8 cellular contexts compared by ENCODE assay signal in the genomic region with DNA sequence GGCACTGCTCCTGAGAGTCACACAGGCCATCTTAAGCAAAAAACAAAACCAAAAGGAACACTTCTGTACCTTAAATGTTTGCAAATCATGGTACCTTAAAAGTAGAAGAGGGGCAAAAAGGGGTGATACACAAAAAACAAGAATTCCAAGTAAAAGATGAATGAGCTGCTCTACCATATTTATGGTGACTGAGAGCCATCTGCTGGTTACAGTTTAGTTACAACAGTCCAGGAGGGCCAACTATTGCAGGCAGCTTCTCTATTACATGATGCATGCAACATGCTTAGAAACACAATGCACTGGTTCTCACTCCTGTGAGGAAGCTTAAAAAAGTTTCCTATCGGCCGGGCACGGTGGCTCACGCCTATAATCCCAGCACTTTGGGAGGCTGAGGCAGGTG. TPM values are rescaled to one million over a fixed set of nuclear protein-coding genes. Genes with fewer than 3 reads are reported as not detected.
DNase-seq lines count a peak whose midpoint lies in the region; ATAC-seq, FAIRE-seq and TF ChIP-seq lines count a peak whose summit lies in the region.

No MANE protein-coding gene starts in this region.

- H3K9ac ChIP-seq in colonic mucosa (ENCODE audit: low read depth in 2 of 2, low read length in 2 of 2) = no peak overlapping the region

- no peak for FAIRE-seq in D721Med (lab: Jason Lieb, UNC)

- ATAC-seq in HG03135 (IDR thresholded peaks at IDR 0.05; ENCODE audit: unreplicated experiment) = no peak
- no peak for ATAC-seq in stimulated activated effector memory CD8-positive, alpha-beta T cell treated with anti-CD3 and anti-CD28 coated beads, Interleukin-12 subunit alpha, Interleukin-12 subunit beta, amount 100 ng/mL, for 72 hours

- DNase-seq in D721Med (ENCODE audit: insufficient read length, low spot score) (no peak), HEK293T (ENCODE audit: extremely low spot score) (peak; percentile 31), SJCRH30 (peak; percentile 22 to 69), fibroblast of the aortic adventitia (ENCODE audit: low read depth) (peak; percentile 77), pons (ENCODE audit: low spot score) (peak; percentile 74), colonic mucosa (no peak)
- no peak for DNase-seq in stimulated activated effector memory CD8-positive, alpha-beta T cell treated with anti-CD3 and anti-CD28 coated beads, Interleukin-12 subunit alpha, Interleukin-12 subunit beta, amount 100 ng/mL, for 72 hours (ENCODE audit: low spot score in 2 of 2)

- no peaks in the 10 kb centered on the region for H3K9me3 ChIP-seq in SJCRH30 (replicated peaks)
- no peaks in the 10 kb centered on the region for H3K9me3 ChIP-seq in colonic mucosa

- H3K4me3 ChIP-seq in SJCRH30 (no peak overlapping the region), fibroblast of the aortic adventitia (ENCODE audit: low read depth, low read length) (no peak overlapping the region), colonic mucosa (no peak overlapping the region)

- no peaks in the 10 kb centered on the region for H3K9me3 Mint-ChIP-seq in stimulated activated effector memory CD8-positive, alpha-beta T cell treated with anti-CD3 and anti-CD28 coated beads, Interleukin-12 subunit alpha, Interleukin-12 subunit beta, amount 100 ng/mL, for 72 hours

- H3K36me3 Mint-ChIP-seq in stimulated activated effector memory CD8-positive, alpha-beta T cell treated with anti-CD3 and anti-CD28 coated beads, Interleukin-12 subunit alpha, Interleukin-12 subunit beta, amount 100 ng/mL, for 72 hours = no peaks in the 10 kb centered on the region

- H3K4me3 Mint-ChIP-seq in stimulated activated effector memory CD8-positive, alpha-beta T cell treated with anti-CD3 and anti-CD28 coated beads, Interleukin-12 subunit alpha, Interleukin-12 subunit beta, amount 100 ng/mL, for 72 hours = no peak overlapping the region

- H3K4me1 Mint-ChIP-seq in stimulated activated effector memory CD8-positive, alpha-beta T cell treated with anti-CD3 and anti-CD28 coated beads, Interleukin-12 subunit alpha, Interleukin-12 subunit beta, amount 100 ng/mL, for 72 hours = peaks cover 27% of the 10 kb centered on the region

- no peaks in the 10 kb centered on the region for H3K36me3 ChIP-seq in SJCRH30
- no peaks in the 10 kb centered on the region for H3K36me3 ChIP-seq in colonic mucosa

- CTCF ChIA-PET in HEK293T (lab: Yijun Ruan, JAX) = interaction anchor here (0.7 to 1.6 kb wide), 5 partner anchors 9 to 769 kb away, joined by 3 to 7 read pairs (median 3); no protein-coding TSS in a partner anchor

- POLR2A ChIA-PET in HEK293T (lab: Yijun Ruan, JAX) = no interaction called here

- peak; percentile 29 for TF ChIP-seq CTCF in D721Med (IDR thresholded peaks at IDR 0.05; ENCODE audit: insufficient read depth, missing control alignments)
- TF ChIP-seq CTCF in fibroblast of the aortic adventitia (IDR thresholded peaks at IDR 0.05; ENCODE audit: insufficient read depth, low read length) = peak; percentile 62
- TF ChIP-seq CTCF in colonic mucosa (IDR thresholded peaks at IDR 0.05) = no peak

- no peak overlapping the region for H3K27ac Mint-ChIP-seq in stimulated activated effector memory CD8-positive, alpha-beta T cell treated with anti-CD3 and anti-CD28 coated beads, Interleukin-12 subunit alpha, Interleukin-12 subunit beta, amount 100 ng/mL, for 72 hours

- no peaks in the 10 kb centered on the region; the same call in 1 of the 2 replicates for H3K4me1 ChIP-seq in SJCRH30
- H3K4me1 ChIP-seq in colonic mucosa = no peaks in the 10 kb centered on the region

- H3K27me3 ChIP-seq in SJCRH30 = no peaks in the 10 kb centered on the region
- no peaks in the 10 kb centered on the region for H3K27me3 ChIP-seq in colonic mucosa

- intact Hi-C loops in colonic mucosa (cut with DNase I) = loop anchor here (5.0 to 10.0 kb wide), 4 partner anchors 117 to 530 kb away; no protein-coding TSS in a partner anchor

- H3K27ac ChIP-seq in SJCRH30 = no peak overlapping the region
- H3K27ac ChIP-seq in colonic mucosa = no peak overlapping the region

TF ChIP-seq in HEK293T, 16 proteins besides CTCF, POLR2A, EP300 and RAD21:
- no peak for TF ChIP-seq LEF1 (IDR thresholded peaks at IDR 0.05; ENCODE audit: borderline replicate concordance)
- TF ChIP-seq, protein P1, sequence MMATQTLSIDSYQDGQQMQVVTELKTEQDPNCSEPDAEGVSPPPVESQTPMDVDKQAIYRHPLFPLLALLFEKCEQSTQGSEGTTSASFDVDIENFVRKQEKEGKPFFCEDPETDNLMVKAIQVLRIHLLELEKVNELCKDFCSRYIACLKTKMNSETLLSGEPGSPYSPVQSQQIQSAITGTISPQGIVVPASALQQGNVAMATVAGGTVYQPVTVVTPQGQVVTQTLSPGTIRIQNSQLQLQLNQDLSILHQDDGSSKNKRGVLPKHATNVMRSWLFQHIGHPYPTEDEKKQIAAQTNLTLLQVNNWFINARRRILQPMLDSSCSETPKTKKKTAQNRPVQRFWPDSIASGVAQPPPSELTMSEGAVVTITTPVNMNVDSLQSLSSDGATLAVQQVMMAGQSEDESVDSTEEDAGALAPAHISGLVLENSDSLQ (IDR thresholded peaks at IDR 0.05) = no peak
- no peak for TF ChIP-seq FOXA1 (IDR thresholded peaks at IDR 0.05)
- no peak for TF ChIP-seq BHLHE40 (IDR thresholded peaks at IDR 0.05; ENCODE audit: borderline replicate concordance)
- TF ChIP-seq HDGF (IDR thresholded peaks at IDR 0.05; ENCODE audit: borderline replicate concordance) = no peak
- TF ChIP-seq ELF4 (IDR thresholded peaks at IDR 0.05) = no peak
- no peak for TF ChIP-seq SUZ12 (IDR thresholded peaks at IDR 0.05)
- TF ChIP-seq ARNT (IDR thresholded peaks at IDR 0.05) = no peak
- no peak for TF ChIP-seq FOXM1 (IDR thresholded peaks at IDR 0.05; ENCODE audit: borderline replicate concordance)
- no peak for TF ChIP-seq CTBP1 (IDR thresholded peaks at IDR 0.05; ENCODE audit: borderline replicate concordance)
- no peak for TF ChIP-seq FOXK2 (IDR thresholded peaks at IDR 0.05)
- no peak for TF ChIP-seq TARDBP (IDR thresholded peaks at IDR 0.05)
- no peak for TF ChIP-seq L3MBTL2 (conservative IDR thresholded peaks at IDR 0.05)
- no peak for TF ChIP-seq NFRKB (IDR thresholded peaks at IDR 0.05)
- TF ChIP-seq ZNF384 (IDR thresholded peaks at IDR 0.05) = no peak
- TF ChIP-seq SP1 (IDR thresholded peaks at IDR 0.05) = no peak
TF ChIP-seq in HEK293T: peak in this region for 0.

RNA-seq across cellular contexts. Expression of a gene that starts 53.5 kb away (rescaled TPM):
- total RNA-seq in SJCRH30 (2014; rRNA removed; shearing (Covaris generic)) = 40.1 and 47.1 TPM in 2 replicates
- 59.3 and 77.5 TPM in 2 replicates for total RNA-seq in fibroblast of the aortic adventitia (ENCODE audit: low replicate concordance)
- total RNA-seq in colonic mucosa = 10 to 100 TPM; 41.6 to 57.2 TPM

RNA-seq across cellular contexts. Expression of a gene that starts 54.4 kb away (rescaled TPM):
- not detected in 2 replicates for total RNA-seq in SJCRH30 (2014; rRNA removed; shearing (Covaris generic))
- total RNA-seq in fibroblast of the aortic adventitia (ENCODE audit: low replicate concordance) (0.18 and 2.7 TPM in 2 replicates), colonic mucosa (not detected)

Comparison
In these comparisons a context has a peak if more than half of its experiments do, and no peak if none do; other contexts are left out.
1. DNase-seq: peak in HEK293T (single experiment), SJCRH30 (2 of 2), fibroblast of the aortic adventitia (single experiment) and pons (single experiment); none in D721Med (single experiment), stimulated activated effector memory CD8-positive, alpha-beta T cell treated with anti-CD3 and anti-CD28 coated beads, Interleukin-12 subunit alpha, Interleukin-12 subunit beta, amount 100 ng/mL, for 72 hours (0 of 2) and colonic mucosa (single experiment).